Comparison of ENCODE assay signal across 8 cellular contexts in genomic region chr12:55926738-55927587, GRCh38. TPM values are rescaled to one million over a fixed set of nuclear protein-coding genes. Genes with fewer than 3 reads are reported as not detected.
DNase-seq lines count a peak whose midpoint lies in the region; ATAC-seq and TF ChIP-seq lines count a peak whose summit lies in the region.

No MANE protein-coding gene starts in this region.

- no peaks in the 10 kb centered on the region for H3K9me2 ChIP-seq in MM.1S (replicated peaks; ENCODE audit: insufficient read depth, low read length)

- H3F3A ChIP-seq in MM.1S (ENCODE audit: insufficient read depth, low read length): peaks cover 39% of the 10 kb centered on the region

- no peak overlapping the region for H3K56ac ChIP-seq in H9 (ENCODE audit: insufficient read length, low read depth, low read length)

- peaks cover 6% of the 10 kb centered on the region for H3K79me1 ChIP-seq in H9 (ENCODE audit: insufficient read depth, low read depth, low read length, poor library complexity, severe bottlenecking)

- H3K4me3 ChIP-seq in MM.1S (ENCODE audit: low read length) (peak overlapping the region; percentile 94), neuron (ENCODE audit: low read length) (peak overlapping the region; percentile 91)

- no peak overlapping the region for H3K23ac ChIP-seq in H9 (ENCODE audit: insufficient read length, low read depth, low read length)

- TF ChIP-seq CTCF in H9 (conservative IDR thresholded peaks at IDR 0.05) (peak; percentile 87), MM.1S (IDR thresholded peaks at IDR 0.05; ENCODE audit: low read length) (peak; percentile 76), foreskin keratinocyte (conservative IDR thresholded peaks at IDR 0.05) (peak; percentile 90)

- H4K5ac ChIP-seq in H9 (ENCODE audit: insufficient read length, low read depth, low read length): no peak overlapping the region

- H3K27ac Mint-ChIP-seq in H9: peak overlapping the region; percentile 99

- peak; percentile 55 for ATAC-seq in foreskin keratinocyte

- H3K27ac ChIP-seq in H9 (ENCODE audit: insufficient read length, low read depth, low read length) (peak overlapping the region; percentile 80), MM.1S (ENCODE audit: low read length) (peak overlapping the region; percentile 86), foreskin keratinocyte (peak overlapping the region; percentile 55)

- in situ Hi-C loops in G401 (cut with HindIII; ENCODE audit: low sequenced_read_pairs): no loop called here

- H3K27me3 ChIP-seq in H9 (ENCODE audit: insufficient read depth, low read length) (no peaks in the 10 kb centered on the region), MM.1S (replicated peaks; ENCODE audit: insufficient read depth, low read length) (no peaks in the 10 kb centered on the region), foreskin keratinocyte (no peaks in the 10 kb centered on the region), neuron (ENCODE audit: insufficient read depth, low read length) (no peaks in the 10 kb centered on the region)

- H4K8ac ChIP-seq in H9 (replicated peaks; ENCODE audit: insufficient read length, low read depth, low read length): no peak overlapping the region

- no peak overlapping the region for H4K91ac ChIP-seq in H9 (ENCODE audit: insufficient read length, low read depth, low read length)

- peak overlapping the region; percentile 96 to 99 for H3K4me3 Mint-ChIP-seq in H9

- H3K79me2 ChIP-seq in H9 (ENCODE audit: insufficient read depth, low read length) (peaks cover 29% of the 10 kb centered on the region; the same call in 1 of the 2 replicates), MM.1S (ENCODE audit: low read length) (peaks cover 51% of the 10 kb centered on the region)

- H4K20me1 ChIP-seq in H9 (ENCODE audit: control insufficient read depth, insufficient read depth, insufficient read length): no peaks in the 10 kb centered on the region
- no peaks in the 10 kb centered on the region for H4K20me1 ChIP-seq in MM.1S (ENCODE audit: insufficient read depth, low read length)

- H3K18ac ChIP-seq in H9 (ENCODE audit: insufficient read length, low read depth, low read length): peak overlapping the region; percentile 68

- peak overlapping the region; percentile 90 for H3K4me2 ChIP-seq in H9 (ENCODE audit: insufficient read depth, insufficient read length, low read length)
- peak overlapping the region; percentile 94 for H3K4me2 ChIP-seq in MM.1S (ENCODE audit: low read depth, low read length)

- H2AFZ ChIP-seq in H9 (ENCODE audit: low read length) (no peak overlapping the region), MM.1S (ENCODE audit: low read length) (peak overlapping the region; percentile 88), neuron (ENCODE audit: low read depth, low read length) (peak overlapping the region; percentile 76)

- H2BK120ac ChIP-seq in H9 (ENCODE audit: low read depth, low read length, poor library complexity, severe bottlenecking): no peak overlapping the region

- H3K36me3 Mint-ChIP-seq in H9 (ENCODE audit: insufficient read depth in 1 of 3, low read depth in 3 of 3): peaks cover 10 to 31% (median 26%) of the 10 kb centered on the region in 3 experiments; a peak in 6 of 7 replicates

- no peak overlapping the region for H3T11ph ChIP-seq in H9 (ENCODE audit: low read length)

- peaks cover 14% of the 10 kb centered on the region for H3K23me2 ChIP-seq in H9 (ENCODE audit: insufficient read length, low read depth, low read length, poor library complexity, severe bottlenecking)

- H2BK5ac ChIP-seq in H9 (ENCODE audit: insufficient read length, low read length): peak overlapping the region; percentile 78

- H3K9ac ChIP-seq in H9 (ENCODE audit: extremely low read depth, insufficient read length, low read length) (peak overlapping the region; percentile 98), MM.1S (ENCODE audit: low read length) (peak overlapping the region; percentile 87)

- peak overlapping the region; percentile 95 for H3K14ac ChIP-seq in H9 (ENCODE audit: insufficient read depth, low read length)

- H2AK5ac ChIP-seq in H9 (ENCODE audit: insufficient read length, low read length): no peak overlapping the region

- H3K27me3 Mint-ChIP-seq in H9 (ENCODE audit: low read depth): peaks cover 8% of the 10 kb centered on the region

- H2BK20ac ChIP-seq in H9 (ENCODE audit: low read depth, low read length, poor library complexity, severe bottlenecking): no peak overlapping the region

- no peaks in the 10 kb centered on the region; a peak in 1 of 5 replicates for H3K9me3 Mint-ChIP-seq in H9

- DNase-seq in G401 (ENCODE audit: low spot score): peak; percentile 93
- peak; percentile 96 for DNase-seq in H9
- peak; percentile 91 for DNase-seq in MM.1S
- DNase-seq in SHP77 treated with DMSO at 0.1 percent for 48 hours (lab: John Stamatoyannopoulos, UW): peak; percentile 92
- peak; percentile 91 for DNase-seq in activated gamma-delta T cell treated with Interleukin-2 at 50 U/mL for 16 hours
- peak; percentile 74 to 88 for DNase-seq in foreskin keratinocyte
- peak; percentile 83 for DNase-seq in stromal cell of bone marrow (ENCODE audit: low read depth)

- H3K4me1 ChIP-seq in H9 (ENCODE audit: insufficient read depth, low read length): peaks cover 6% of the 10 kb centered on the region; the same call in 1 of the 2 replicates
- peaks cover 34% of the 10 kb centered on the region for H3K4me1 ChIP-seq in MM.1S (ENCODE audit: low read length)
- H3K4me1 ChIP-seq in foreskin keratinocyte: peaks cover 10% of the 10 kb centered on the region
- peaks cover 21% of the 10 kb centered on the region for H3K4me1 ChIP-seq in neuron (ENCODE audit: insufficient read depth, low read length)

- peak overlapping the region; percentile 47 for H2BK12ac ChIP-seq in H9 (ENCODE audit: insufficient read length, low read depth, low read length)

- peaks cover 3% of the 10 kb centered on the region; the same call in 1 of the 2 replicates for H3K36me3 ChIP-seq in MM.1S (replicated peaks; ENCODE audit: insufficient read depth, low read length)
- H3K36me3 ChIP-seq in neuron (ENCODE audit: insufficient read depth, low read length): peaks cover 13% of the 10 kb centered on the region

- peaks cover 39 to 42% of the 10 kb centered on the region in 2 experiments for H3K4me1 Mint-ChIP-seq in H9

- no peak overlapping the region; the same call in 1 of the 2 replicates for H3K4ac ChIP-seq in H9 (ENCODE audit: low read depth, low read length)

- H2BK15ac ChIP-seq in H9 (ENCODE audit: low read depth, low read length): no peak overlapping the region

- no CpG with 5 or more reads among the region's 42 CpGs for WGBS in H9 (ENCODE audit: extremely low coverage, insufficient read length, low lambda C conversion rate)

- H3K9me3 ChIP-seq in H9 (ENCODE audit: control insufficient read depth, low read depth, low read length): no peaks in the 10 kb centered on the region
- H3K9me3 ChIP-seq in MM.1S (replicated peaks; ENCODE audit: insufficient read depth, low read length): no peaks in the 10 kb centered on the region
- no peaks in the 10 kb centered on the region for H3K9me3 ChIP-seq in neuron (ENCODE audit: low read length)

RNA-seq across cellular contexts. Expression of gene PYM1, which starts 0.7 kb away (rescaled TPM):
- total RNA-seq in G401 (2014; rRNA removed; shearing (Covaris generic)): 93.9 and 119 TPM in 2 replicates
- total RNA-seq in H9 (2021) (58.1 and 58.9 TPM in 2 replicates), foreskin keratinocyte (42.0 and 44.5 TPM in 2 replicates)
- polyA plus RNA-seq in foreskin keratinocyte: 51.3 and 55.4 TPM in 2 replicates

RNA-seq across cellular contexts. Expression of gene DGKA, which starts 4.0 kb away (rescaled TPM):
- 3.6 and 9.7 TPM in 2 replicates for total RNA-seq in G401 (2014; rRNA removed; shearing (Covaris generic))
- total RNA-seq in H9 (2021) (24.1 and 25.9 TPM in 2 replicates), foreskin keratinocyte (252 and 284 TPM in 2 replicates)
- 214 and 218 TPM in 2 replicates for polyA plus RNA-seq in foreskin keratinocyte

RNA-seq across cellular contexts. Expression of gene PMEL, which starts 38.9 kb away (rescaled TPM):
- total RNA-seq in G401 (2014; rRNA removed; shearing (Covaris generic)): 22.2 and 27.9 TPM in 2 replicates
- total RNA-seq in H9 (2021) (71.0 and 72.6 TPM in 2 replicates), foreskin keratinocyte (0.85 and 1.3 TPM in 2 replicates)
- 1.0 and 1.1 TPM in 2 replicates for polyA plus RNA-seq in foreskin keratinocyte

RNA-seq across cellular contexts. Expression of gene CDK2, which starts 39.7 kb away (rescaled TPM):
- total RNA-seq in G401 (2014; rRNA removed; shearing (Covaris generic)): 44.7 and 52.3 TPM in 2 replicates
- total RNA-seq in H9 (2021) (53.1 and 60.8 TPM in 2 replicates), foreskin keratinocyte (71.3 and 75.5 TPM in 2 replicates)
- 39.4 and 52.8 TPM in 2 replicates for polyA plus RNA-seq in foreskin keratinocyte

RNA-seq across cellular contexts. Expression of gene RAB5B, which starts 46.9 kb away (rescaled TPM):
- 16.9 and 22.1 TPM in 2 replicates for total RNA-seq in G401 (2014; rRNA removed; shearing (Covaris generic))
- 48.4 and 50.6 TPM in 2 replicates for total RNA-seq in H9 (2021)
- 58.2 and 75.3 TPM in 2 replicates for total RNA-seq in foreskin keratinocyte
- polyA plus RNA-seq in foreskin keratinocyte: 42.4 and 45.9 TPM in 2 replicates

Comparison
In these comparisons a context has a peak if more than half of its experiments do, and no peak if none do; other contexts are left out.
1. Peak in every context shown above with its lines: DNase-seq, ATAC-seq, H3K4me3 ChIP-seq and H3K27ac ChIP-seq.